In genomic region chr9:16904655-16905054, GRCh38 we compare ENCODE assay signal across 17 cellular contexts. TPM values are rescaled to one million over a fixed set of nuclear protein-coding genes. Genes with fewer than 3 reads are reported as not detected.
DNase-seq lines count a peak whose midpoint lies in the region; ATAC-seq and TF ChIP-seq lines count a peak whose summit lies in the region.
"Had no signal": no experiment of that assay in that cellular context is flagged by ENCODE, and none has a peak within 500 bp of the region (broad histone marks: within the 10 kb centered on the region; RNA-seq: fewer than 3 reads in every experiment).

No MANE protein-coding gene starts in this region.

- H3K23ac ChIP-seq in trophoblast cell (ENCODE audit: low read length), result no peak overlapping the region

- peaks cover 4% of the 10 kb centered on the region; the same call in 2 of the 3 replicates for H3K4me1 Mint-ChIP-seq in GM23338
- H3K4me1 Mint-ChIP-seq: B cell had no signal

- H3K27me3 Mint-ChIP-seq in GM23338 (ENCODE audit: insufficient read depth, low read depth, poor library complexity), result peaks cover 2% of the 10 kb centered on the region
- H3K27me3 Mint-ChIP-seq: B cell; CD4-positive, alpha-beta T cell had no signal

- H2AFZ ChIP-seq in GM23338 (peak overlapping the region; percentile 14; the same call in 1 of the 2 replicates), trophoblast cell (ENCODE audit: insufficient read depth, low read length, poor library complexity) (no peak overlapping the region)

- no peak overlapping the region for H3K9ac ChIP-seq in trophoblast cell (ENCODE audit: low read length)
- H3K9ac ChIP-seq: BLaER1 treated with 17β-estradiol and CSF1 and Interleukin-3, amounts not matched to agents 10 nM and 100 nM had no signal

- H3K4me2 ChIP-seq in GM23338 (no peak overlapping the region), trophoblast cell (ENCODE audit: low read length) (no peak overlapping the region)
- H3K4me2 ChIP-seq: A549; BLaER1 treated with 17β-estradiol and CSF1 and Interleukin-3, amounts not matched to agents 10 nM and 100 nM had no signal

- no peak overlapping the region for H2BK5ac ChIP-seq in trophoblast cell (ENCODE audit: low read depth, low read length, poor library complexity)

- no peak overlapping the region for H3K27ac Mint-ChIP-seq in GM23338
- H3K27ac Mint-ChIP-seq: B cell; CD4-positive, alpha-beta T cell; CD8-positive, alpha-beta T cell had no signal

- H3K27ac ChIP-seq in GM23338 (ENCODE audit: low read depth) (no peak overlapping the region), trophoblast cell (ENCODE audit: low read depth, low read length) (no peak overlapping the region)
- H3K27ac ChIP-seq: 22Rv1; A549; BLaER1 treated with 17β-estradiol and CSF1 and Interleukin-3, amounts not matched to agents 10 nM and 100 nM; C4-2B had no signal

- no CpG with 5 or more reads among the region's 4 CpGs for WGBS in trophoblast cell (ENCODE audit: extremely low coverage, insufficient coverage, insufficient read length)

- H3K4me1 ChIP-seq in GM23338 (ENCODE audit: insufficient read depth) (peaks cover 2% of the 10 kb centered on the region; the same call in 1 of the 2 replicates), trophoblast cell (ENCODE audit: control insufficient read depth in 1 of 2, insufficient read depth in 2 of 2, low read length in 2 of 2) (no peaks in the 10 kb centered on the region)
- H3K4me1 ChIP-seq: A549, Caco-2 had no signal

- no peaks in the 10 kb centered on the region for H3K9me2 ChIP-seq in GM23338 (ENCODE audit: insufficient read depth)

- H4K20me1 ChIP-seq in GM23338 (replicated peaks; ENCODE audit: insufficient read depth), result no peaks in the 10 kb centered on the region
- H4K20me1 ChIP-seq: BLaER1 treated with 17β-estradiol and CSF1 and Interleukin-3, amounts not matched to agents 10 nM and 100 nM had no signal

- H3K9me3 Mint-ChIP-seq in GM23338, result no peaks in the 10 kb centered on the region

- no peak overlapping the region for H3K4me3 ChIP-seq in GM23338
- H3K4me3 ChIP-seq in trophoblast cell (ENCODE audit: low read depth, low read length), result no peak overlapping the region
- H3K4me3 ChIP-seq: A549; BLaER1 treated with 17β-estradiol and CSF1 and Interleukin-3, amounts not matched to agents 10 nM and 100 nM had no signal

- ATAC-seq in GM23338 (no peak), HG03565 (IDR thresholded peaks at IDR 0.05; ENCODE audit: unreplicated experiment) (no peak), GM21576 (IDR thresholded peaks at IDR 0.05; ENCODE audit: unreplicated experiment) (no peak)
- ATAC-seq: A549; CD8-positive, alpha-beta T cell had no signal

- H2AK5ac ChIP-seq in trophoblast cell (ENCODE audit: low read length), result no peak overlapping the region

- H4K12ac ChIP-seq in trophoblast cell (ENCODE audit: low read depth, low read length), result no peak overlapping the region

- no peak overlapping the region for H3K18ac ChIP-seq in trophoblast cell (ENCODE audit: low read length)

- peak overlapping the region; percentile 5 for H2BK12ac ChIP-seq in trophoblast cell (ENCODE audit: low read length)

- H3K9me3 ChIP-seq in trophoblast cell (ENCODE audit: insufficient read depth, low read depth, low read length), result no peaks in the 10 kb centered on the region
- H3K9me3 ChIP-seq: A549, Caco-2 had no signal

- H3K79me1 ChIP-seq in trophoblast cell (ENCODE audit: low read length), result no peaks in the 10 kb centered on the region

- H4K8ac ChIP-seq in trophoblast cell (ENCODE audit: low read depth, low read length), result no peak overlapping the region

- no peaks in the 10 kb centered on the region for H3K79me2 ChIP-seq in GM23338 (replicated peaks; ENCODE audit: insufficient read depth)
- no peaks in the 10 kb centered on the region for H3K79me2 ChIP-seq in trophoblast cell (ENCODE audit: control insufficient read depth, insufficient read depth, low read length, poor library complexity)

- H3K4ac ChIP-seq in trophoblast cell (ENCODE audit: low read depth, low read length), result no peak overlapping the region

- H3K4me3 Mint-ChIP-seq in GM23338, result no peak overlapping the region
- H3K4me3 Mint-ChIP-seq: B cell; CD4-positive, alpha-beta T cell; CD8-positive, alpha-beta T cell had no signal

- no peak overlapping the region for H2BK120ac ChIP-seq in trophoblast cell (ENCODE audit: insufficient read depth, low read length, poor library complexity)

- H3K36me3 ChIP-seq in GM23338 (ENCODE audit: insufficient read depth) (no peaks in the 10 kb centered on the region), trophoblast cell (ENCODE audit: control insufficient read depth in 1 of 2, insufficient read depth in 2 of 2, low read length in 2 of 2) (no peaks in the 10 kb centered on the region)
- H3K36me3 ChIP-seq: BLaER1 treated with 17β-estradiol and CSF1 and Interleukin-3, amounts not matched to agents 10 nM and 100 nM had no signal

- no peaks in the 10 kb centered on the region for H3F3A ChIP-seq in GM23338 (replicated peaks; ENCODE audit: low read depth)

- TF ChIP-seq CTCF in GM23338 (conservative IDR thresholded peaks at IDR 0.05; ENCODE audit: low read depth in 2 of 2), result no peak

- H4K91ac ChIP-seq in trophoblast cell (ENCODE audit: low read depth, low read length), result no peak overlapping the region

- no peaks in the 10 kb centered on the region for H3K27me3 ChIP-seq in GM23338 (ENCODE audit: insufficient read depth)
- H3K27me3 ChIP-seq in trophoblast cell (ENCODE audit: insufficient read depth, low read length), result no peaks in the 10 kb centered on the region
- H3K27me3 ChIP-seq: BLaER1 treated with 17β-estradiol and CSF1 and Interleukin-3, amounts not matched to agents 10 nM and 100 nM had no signal

- no peak overlapping the region for H3K14ac ChIP-seq in trophoblast cell (ENCODE audit: low read length)

- H3K36me3 Mint-ChIP-seq in GM23338 (ENCODE audit: low read depth), result no peaks in the 10 kb centered on the region
- H3K36me3 Mint-ChIP-seq: CD8-positive, alpha-beta T cell had no signal

- DNase-seq in GM23338 (ENCODE audit: low spot score) (no peak), RPMI8226 (peak; percentile 13), trophoblast cell (no peak)
- DNase-seq: AML-193; Caco-2; Calu3; CD4-positive, alpha-beta T cell; CD8-positive, alpha-beta T cell; DMS79 treated with DMSO at 0.1 percent for 48 hours; GF-D8 had no signal

TF ChIP-seq in GM23338, 12 proteins besides CTCF, POLR2A, EP300 and RAD21:
- TF ChIP-seq ZNF331 (CRISPR knock-in tag; IDR thresholded peaks at IDR 0.05; ENCODE audit: low read depth), result no peak
- TF ChIP-seq STAT1 (IDR thresholded peaks at IDR 0.05; ENCODE audit: unreplicated experiment), result no peak
- TF ChIP-seq CREB1 (CRISPR knock-in tag; IDR thresholded peaks at IDR 0.05; ENCODE audit: low read depth), result no peak

RNA-seq across cellular contexts. Expression of gene BNC2, which starts 34.2 kb away (rescaled TPM):
- total RNA-seq in GM23338 (2014; rRNA removed; shearing (Covaris generic)), result 13.2 and 17.7 TPM in 2 replicates
- polyA plus RNA-seq in GM23338 (2016; fragmentation: Nextera tagmentation; extraction: Ambion mirVana), result 9.9 and 12.7 TPM in 2 replicates
- 4.4 and 5.2 TPM in 2 replicates for polyA plus RNA-seq in trophoblast cell (2013)
- total RNA-seq: B cell; Calu3; CD4-positive, alpha-beta T cell had no signal
